Comparison of ENCODE assay signal across 8 cellular contexts in genomic region chr10:112183329-112184051, GRCh38. TPM values are rescaled to one million over a fixed set of nuclear protein-coding genes. Genes with fewer than 3 reads are reported as not detected.
A peak's percentile ranks its signal among the peaks of the same experiment; 100 is the strongest.
DNase-seq lines count a peak whose midpoint lies in the region; ATAC-seq and TF ChIP-seq lines count a peak whose summit lies in the region.

Gene GPAM (minus strand): TSS chr10:112183765. CDS start chr10:112181784, 1,981 bp downstream.

- TF ChIP-seq CTCF in KMS-11 (conservative IDR thresholded peaks at IDR 0.05; ENCODE audit: low read depth, low read length) (no peak), fibroblast of the aortic adventitia (IDR thresholded peaks at IDR 0.05; ENCODE audit: insufficient read depth, low read length) (no peak), nephron progenitor cell (IDR thresholded peaks at IDR 0.05) (no peak)

- H3K4me1 Mint-ChIP-seq in nephron progenitor cell, result peaks cover 22% of the 10 kb centered on the region
- H3K4me1 Mint-ChIP-seq in stimulated activated naive CD8-positive, alpha-beta T cell treated with anti-CD3 and anti-CD28 coated beads, Interleukin-15, Interleukin-2, amounts not matched to agents 100 ng/mL and 50 ng/mL, for 24 hours (ENCODE audit: low read depth), result peaks cover 20% of the 10 kb centered on the region

- H3K9me3 Mint-ChIP-seq in nephron progenitor cell, result peaks cover 34% of the 10 kb centered on the region
- H3K9me3 Mint-ChIP-seq in stimulated activated naive CD8-positive, alpha-beta T cell treated with anti-CD3 and anti-CD28 coated beads, Interleukin-15, Interleukin-2, amounts not matched to agents 100 ng/mL and 50 ng/mL, for 24 hours, result no peaks in the 10 kb centered on the region

- H3K79me2 ChIP-seq in KMS-11 (ENCODE audit: insufficient read depth, low read depth), result no peaks in the 10 kb centered on the region

- no peaks in the 10 kb centered on the region for H3K27me3 ChIP-seq in KMS-11 (ENCODE audit: insufficient read depth, low read depth)

- H2AFZ ChIP-seq in KMS-11 (ENCODE audit: low read depth), result peak within 1 kb of the TSS; percentile 89

- H3K36me3 ChIP-seq in KMS-11 (ENCODE audit: insufficient read depth), result no peaks in the 10 kb centered on the region

- DNase-seq in DMS79 treated with DMSO at 0.1 percent for 48 hours (lab: John Stamatoyannopoulos, UW), result peak; percentile 61
- DNase-seq in RPMI7951 (ENCODE audit: low read depth), result peak; percentile 84
- peak; percentile 98 for DNase-seq in activated T-helper 9 cell treated with anti-CD3 and anti-CD28 coated beads, Interleukin-2, amount 50 U/mL, for 16 hours (ENCODE audit: low read depth)
- DNase-seq in fibroblast of the aortic adventitia (ENCODE audit: low read depth), result peak; percentile 88
- DNase-seq in nephron progenitor cell, result peak; percentile 100

- peak within 1 kb of the TSS; percentile 78 for H3K4me2 ChIP-seq in KMS-11

- H3K4me1 ChIP-seq in KMS-11 (ENCODE audit: low read depth, poor library complexity, severe bottlenecking), result peaks cover 17% of the 10 kb centered on the region

- H3K4me3 Mint-ChIP-seq in nephron progenitor cell, result peak within 1 kb of the TSS; percentile 97
- peak within 1 kb of the TSS; percentile 94 for H3K4me3 Mint-ChIP-seq in stimulated activated naive CD8-positive, alpha-beta T cell treated with anti-CD3 and anti-CD28 coated beads, Interleukin-15, Interleukin-2, amounts not matched to agents 100 ng/mL and 50 ng/mL, for 24 hours

- peaks cover 20% of the 10 kb centered on the region for H3K36me3 Mint-ChIP-seq in nephron progenitor cell (ENCODE audit: low read depth)
- H3K36me3 Mint-ChIP-seq in stimulated activated naive CD8-positive, alpha-beta T cell treated with anti-CD3 and anti-CD28 coated beads, Interleukin-15, Interleukin-2, amounts not matched to agents 100 ng/mL and 50 ng/mL, for 24 hours (ENCODE audit: low read depth), result peaks cover 17% of the 10 kb centered on the region

- peak within 1 kb of the TSS; percentile 16; the same call in 1 of the 2 replicates for H3K27ac ChIP-seq in KMS-11

- H3K27ac Mint-ChIP-seq in nephron progenitor cell, result peak within 1 kb of the TSS; percentile 87
- peak within 1 kb of the TSS; percentile 94 for H3K27ac Mint-ChIP-seq in stimulated activated naive CD8-positive, alpha-beta T cell treated with anti-CD3 and anti-CD28 coated beads, Interleukin-15, Interleukin-2, amounts not matched to agents 100 ng/mL and 50 ng/mL, for 24 hours

- peaks cover 4% of the 10 kb centered on the region for H3K27me3 Mint-ChIP-seq in nephron progenitor cell (ENCODE audit: low read depth, poor library complexity)
- H3K27me3 Mint-ChIP-seq in stimulated activated naive CD8-positive, alpha-beta T cell treated with anti-CD3 and anti-CD28 coated beads, Interleukin-15, Interleukin-2, amounts not matched to agents 100 ng/mL and 50 ng/mL, for 24 hours, result peaks cover 7% of the 10 kb centered on the region

- no peaks in the 10 kb centered on the region for H4K20me1 ChIP-seq in KMS-11 (ENCODE audit: insufficient read depth)

- peak within 1 kb of the TSS; percentile 56; the same call in 1 of the 2 replicates for H3K9ac ChIP-seq in KMS-11

- H3K4me3 ChIP-seq in KMS-11 (IDR thresholded peaks at IDR 0.05; ENCODE audit: insufficient read depth, low read depth, low read length), result peak within 1 kb of the TSS; percentile 61
- peak within 1 kb of the TSS; percentile 96 for H3K4me3 ChIP-seq in fibroblast of the aortic adventitia (ENCODE audit: low read depth, low read length)

- peak; percentile 96 for ATAC-seq in GM21723 (IDR thresholded peaks at IDR 0.05; ENCODE audit: unreplicated experiment)

RNA-seq across cellular contexts. Expression of gene GPAM, which starts in this region (rescaled TPM):
- total RNA-seq in RPMI7951 (2014; rRNA removed; shearing (Covaris generic)), result 13.3 and 14.5 TPM in 2 replicates
- 8.6 and 10.9 TPM in 2 replicates for total RNA-seq in fibroblast of the aortic adventitia (ENCODE audit: low replicate concordance)

Comparison
In these comparisons a context has a peak if more than half of its experiments do, and no peak if none do; other contexts are left out.
1. Peak in every context shown above with its lines: DNase-seq, ATAC-seq, H3K4me3 ChIP-seq and H3K27ac ChIP-seq.